ENCODE assay signal across 1 cellular context in the genomic region with DNA sequence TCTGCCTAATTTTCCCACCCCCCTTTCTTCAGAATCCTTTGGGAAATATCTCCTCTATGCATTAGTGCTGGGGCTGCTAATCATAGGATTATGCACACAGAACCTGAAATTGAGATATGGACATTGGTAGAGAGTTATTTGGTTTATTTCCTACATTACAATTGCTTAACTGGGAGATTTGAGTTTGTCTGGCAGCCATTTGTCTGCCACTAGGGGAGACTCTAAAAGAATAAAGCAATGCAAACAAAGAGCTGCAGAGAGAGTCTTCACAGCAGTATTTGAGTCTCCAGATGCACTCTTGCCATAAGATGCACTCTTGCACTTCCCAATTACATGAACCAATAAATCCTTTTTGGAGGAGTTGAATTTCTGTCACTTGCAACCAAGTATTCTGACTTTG.
A peak's percentile ranks its signal among the peaks of the same experiment; 100 is the strongest.
TF ChIP-seq lines count a peak whose summit lies in the region.

No MANE protein-coding gene starts in this region.

TF ChIP-seq in H1, 55 proteins besides CTCF, POLR2A, EP300 and RAD21:
- TF ChIP-seq, protein P1, sequence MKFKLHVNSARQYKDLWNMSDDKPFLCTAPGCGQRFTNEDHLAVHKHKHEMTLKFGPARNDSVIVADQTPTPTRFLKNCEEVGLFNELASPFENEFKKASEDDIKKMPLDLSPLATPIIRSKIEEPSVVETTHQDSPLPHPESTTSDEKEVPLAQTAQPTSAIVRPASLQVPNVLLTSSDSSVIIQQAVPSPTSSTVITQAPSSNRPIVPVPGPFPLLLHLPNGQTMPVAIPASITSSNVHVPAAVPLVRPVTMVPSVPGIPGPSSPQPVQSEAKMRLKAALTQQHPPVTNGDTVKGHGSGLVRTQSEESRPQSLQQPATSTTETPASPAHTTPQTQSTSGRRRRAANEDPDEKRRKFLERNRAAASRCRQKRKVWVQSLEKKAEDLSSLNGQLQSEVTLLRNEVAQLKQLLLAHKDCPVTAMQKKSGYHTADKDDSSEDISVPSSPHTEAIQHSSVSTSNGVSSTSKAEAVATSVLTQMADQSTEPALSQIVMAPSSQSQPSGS (IDR thresholded peaks at IDR 0.05; ENCODE audit: low read length), result no peak
- peak; percentile 36; the same call in 1 of the 2 replicates for TF ChIP-seq YY1 (IDR thresholded peaks at IDR 0.05; ENCODE audit: low read depth, low read length)
TF ChIP-seq in H1: peak in this region for 1.
